8 cellular contexts compared by ENCODE assay signal in the genomic region with DNA sequence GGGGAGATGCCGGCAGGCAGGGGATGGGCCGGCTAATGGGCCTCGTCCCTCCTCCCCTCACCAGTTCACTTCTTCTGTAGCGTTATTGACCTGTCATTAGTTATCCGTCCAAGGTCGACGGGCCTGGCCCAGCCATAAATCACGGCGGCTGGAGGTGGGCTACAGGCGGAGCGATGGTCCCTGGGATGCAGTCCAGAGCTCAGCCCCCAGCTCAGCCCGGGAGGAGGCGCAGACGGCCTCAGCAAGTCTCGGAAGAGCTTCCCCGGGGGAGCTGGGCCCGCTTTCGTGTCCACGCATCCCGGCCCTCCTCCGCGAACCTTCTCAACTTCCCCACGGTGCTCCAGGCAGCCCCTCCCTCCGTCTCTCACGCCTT. TPM values are rescaled to one million over a fixed set of nuclear protein-coding genes. Genes with fewer than 3 reads are reported as not detected.
A peak's percentile ranks its signal among the peaks of the same experiment; 100 is the strongest.
DNase-seq lines count a peak whose midpoint lies in the region; ATAC-seq and TF ChIP-seq lines count a peak whose summit lies in the region.

No MANE protein-coding gene starts in this region.

- WGBS in GM23248 (ENCODE audit: low coverage in 1 of 2, low lambda C conversion rate in 2 of 2, missing lambda C conversion rate in 2 of 2), 2 experiments: 2 to 5% methylated on average over 21 to 25 of the region's 25 CpGs

- no peaks in the 10 kb centered on the region for H3K9me3 ChIP-seq in GM23248 (ENCODE audit: low read depth)
- H3K9me3 ChIP-seq in Peyer's patch: peaks cover 0 to 7% (median 0%) of the 10 kb centered on the region in 4 donors

- H3K4me1 ChIP-seq in GM23248 (ENCODE audit: insufficient read depth) (no peaks in the 10 kb centered on the region), Peyer's patch (peaks cover 0 to 12% (median 6%) of the 10 kb centered on the region in 4 donors)

- H3K4me3 ChIP-seq in GM23248: peak overlapping the region; percentile 70
- peak overlapping the region in 3 of 4 donors; percentile 36 to 62 (median 50) for H3K4me3 ChIP-seq in Peyer's patch
- peak overlapping the region; percentile 62 for H3K4me3 ChIP-seq in fibroblast of mammary gland (ENCODE audit: control insufficient read depth, low read depth, low read length)

- no peaks in the 10 kb centered on the region for H3F3A ChIP-seq in GM23248 (ENCODE audit: insufficient read depth)

- H2AFZ ChIP-seq in GM23248: peak overlapping the region; percentile 84

- in situ Hi-C loops in GM23248 (cut with MboI): loop anchor here (10.0 kb wide), 1 partner anchor 355 kb away; no protein-coding TSS in a partner anchor

- TF ChIP-seq CTCF in Peyer's patch (IDR thresholded peaks at IDR 0.05) (no peak), fibroblast of mammary gland (conservative IDR thresholded peaks at IDR 0.05; ENCODE audit: control insufficient read depth, insufficient read depth, low read depth, low read length) (no peak)

- H4K20me1 ChIP-seq in GM23248 (ENCODE audit: insufficient read depth): no peaks in the 10 kb centered on the region

- H3K9me2 ChIP-seq in GM23248 (ENCODE audit: insufficient read depth): no peaks in the 10 kb centered on the region

- H3K9ac ChIP-seq in GM23248: no peak overlapping the region

- H3K27me3 ChIP-seq in GM23248 (replicated peaks; ENCODE audit: insufficient read depth): peaks cover 30% of the 10 kb centered on the region
- H3K27me3 ChIP-seq in Peyer's patch: no peaks in the 10 kb centered on the region

- H3K27ac ChIP-seq in GM23248: no peak overlapping the region
- no peak overlapping the region for H3K27ac ChIP-seq in Peyer's patch

- DNase-seq in GM23248 (peak; percentile 31), Peyer's patch (peak in 1 of 3 donors; percentile 52), fibroblast of mammary gland (ENCODE audit: low read depth) (no peak), retina (peak; percentile 63), kidney tubule cell (ENCODE audit: low spot score) (no peak), dedifferentiated amniotic fluid mesenchymal stem cell (ENCODE audit: extremely low spot score) (no peak), activated gamma-delta T cell (lab: John Stamatoyannopoulos, UW) (no peak)

- no peak for TF ChIP-seq POLR2A in Peyer's patch (IDR thresholded peaks at IDR 0.05)

- ATAC-seq in HG02870 (IDR thresholded peaks at IDR 0.05; ENCODE audit: unreplicated experiment): no peak

- no peak overlapping the region for H3K4me2 ChIP-seq in GM23248 (ENCODE audit: unreplicated experiment)

- H3K79me2 ChIP-seq in GM23248 (ENCODE audit: insufficient read depth): no peaks in the 10 kb centered on the region

- H3K36me3 ChIP-seq in GM23248 (ENCODE audit: low read depth) (no peaks in the 10 kb centered on the region), Peyer's patch (no peaks in the 10 kb centered on the region)

RNA-seq across cellular contexts. Expression of a gene that starts 18.6 kb away (rescaled TPM):
- total RNA-seq in GM23248 (2014; rRNA removed; shearing (Covaris generic)): 8.5 and 13.1 TPM in 2 replicates
- polyA plus RNA-seq in GM23248 (2016; fragmentation: Nextera tagmentation; extraction: Ambion mirVana): 11.5 and 12.1 TPM in 2 replicates
- total RNA-seq in Peyer's patch: 10 to 100 TPM; 26.1 to 55.3 (median 41.2) TPM

RNA-seq across cellular contexts. Expression of a gene that starts 18.7 kb away (rescaled TPM):
- total RNA-seq in GM23248 (2014; rRNA removed; shearing (Covaris generic)): 29.2 and 57.9 TPM in 2 replicates
- 59.9 and 65.6 TPM in 2 replicates for polyA plus RNA-seq in GM23248 (2016; fragmentation: Nextera tagmentation; extraction: Ambion mirVana)
- total RNA-seq in Peyer's patch: 10 to 100 TPM in 2 of 4 donors, 1 to 10 TPM in 2; 2.3 to 14.0 (median 8.5) TPM

Comparison
In these comparisons a context has a peak if more than half of its experiments do, and no peak if none do; other contexts are left out.
1. DNase-seq: peak in GM23248 (single experiment) and retina (single experiment); none in fibroblast of mammary gland (single experiment), kidney tubule cell (single experiment), dedifferentiated amniotic fluid mesenchymal stem cell (single experiment) and activated gamma-delta T cell (single experiment).
2. Peak in every context shown above with its lines, with median percentiles within 50 percentile points of each other: H3K4me3 ChIP-seq.